In genomic region chr6:51702851-51703250, GRCh38 we compare ENCODE assay signal across 22 cellular contexts.
DNase-seq lines count a peak whose midpoint lies in the region; ATAC-seq and TF ChIP-seq lines count a peak whose summit lies in the region.
"Had no signal": no experiment of that assay in that cellular context is flagged by ENCODE, and none has a peak within 500 bp of the region (broad histone marks: within the 10 kb centered on the region; RNA-seq: fewer than 3 reads in every experiment).

No MANE protein-coding gene starts in this region.

- POLR2A ChIA-PET in HEK293 (lab: Yijun Ruan, JAX), result no interaction called here

- CTCF ChIA-PET in HEK293 (lab: Yijun Ruan, JAX), result no interaction called here

- ATAC-seq in HG03565 (IDR thresholded peaks at IDR 0.05; ENCODE audit: unreplicated experiment), result no peak
- ATAC-seq: CD8-positive, alpha-beta T cell; GM12878 had no signal

- peak; percentile 81 for DNase-seq in LNCaP clone FGC (ENCODE audit: low read depth)
- peak; percentile 46 for DNase-seq in NCI-H146 treated with DMSO at 0.1 percent for 48 hours (lab: John Stamatoyannopoulos, UW; ENCODE audit: unreplicated experiment)
- peak; percentile 25 for DNase-seq in NCI-H748 treated with DMSO at 0.1 percent for 48 hours (lab: John Stamatoyannopoulos, UW)
- no peak for DNase-seq in cerebellar cortex (ENCODE audit: low spot score)
- DNase-seq in stimulated activated CD4-positive, alpha-beta T cell treated with anti-CD3 and anti-CD28 coated beads, Interleukin-12 subunit alpha, Interleukin-12 subunit beta, amount 100 ng/mL, for 4 hours, result no peak
- DNase-seq: 8988T; ACHN; AML-193; Caco-2; CD4-positive, alpha-beta T cell; CD8-positive, alpha-beta T cell; DMS 273 treated with DMSO at 0.1 percent for 48 hours; DMS153; DMS79; DND-41; EL; GDM1 had no signal

- no peak overlapping the region for H3K4me3 ChIP-seq in HEK293 (ENCODE audit: low read depth, low read length)
- H3K4me3 ChIP-seq in LNCaP clone FGC (ENCODE audit: low read depth, low read length), result no peak overlapping the region
- H3K4me3 ChIP-seq: BLaER1 treated with 17β-estradiol and CSF1 and Interleukin-3, amounts not matched to agents 10 nM and 100 nM; GM12878 had no signal

- no peaks in the 10 kb centered on the region for H3K9me3 ChIP-seq in HEK293 (ENCODE audit: control insufficient read depth, insufficient read depth, low read depth, low read length)
- H3K9me3 ChIP-seq: BLaER1 treated with 17β-estradiol and CSF1 and Interleukin-3, amounts not matched to agents 10 nM and 100 nM; Caco-2 had no signal

- H3K36me3 ChIP-seq in HEK293 (ENCODE audit: control insufficient read depth in 2 of 2, insufficient read depth in 1 of 2, low read length in 2 of 2), result no peaks in the 10 kb centered on the region
- H3K36me3 ChIP-seq: BLaER1 treated with 17β-estradiol and CSF1 and Interleukin-3, amounts not matched to agents 10 nM and 100 nM had no signal

- H3K27ac ChIP-seq in HEK293 (ENCODE audit: extremely low read depth, low read depth, low read length), result no peak overlapping the region
- H3K27ac ChIP-seq: BLaER1 treated with 17β-estradiol and CSF1 and Interleukin-3, amounts not matched to agents 10 nM and 100 nM; C4-2B had no signal

- TF ChIP-seq CTCF in HEK293 (tag by site-specific recombination; IDR thresholded peaks at IDR 0.05) (no peak), LNCaP clone FGC (IDR thresholded peaks at IDR 0.05; ENCODE audit: control insufficient read depth, extremely low read depth, insufficient read depth) (no peak)

- no peaks in the 10 kb centered on the region for H3K4me1 ChIP-seq in HEK293 (ENCODE audit: control insufficient read depth, insufficient read depth, low read length)
- H3K4me1 ChIP-seq: Caco-2 had no signal

TF ChIP-seq in HEK293, 187 proteins besides CTCF, POLR2A, EP300 and RAD21:
- peak; percentile 76; the same call in 1 of the 2 replicates for TF ChIP-seq TCF7L2 (IDR thresholded peaks at IDR 0.05; ENCODE audit: borderline replicate concordance, low read depth, low read length)
- TF ChIP-seq ZNF707 (tag by site-specific recombination; IDR thresholded peaks at IDR 0.05), result no peak

Comparison
In these comparisons a context has a peak if more than half of its experiments do, and no peak if none do; other contexts are left out.
1. DNase-seq: peak in LNCaP clone FGC (single experiment), NCI-H146 treated with DMSO at 0.1 percent for 48 hours (single experiment) and NCI-H748 treated with DMSO at 0.1 percent for 48 hours (single experiment); none in cerebellar cortex (single experiment) and stimulated activated CD4-positive, alpha-beta T cell treated with anti-CD3 and anti-CD28 coated beads, Interleukin-12 subunit alpha, Interleukin-12 subunit beta, amount 100 ng/mL, for 4 hours (single experiment).